Comparison of ENCODE assay signal across 8 cellular contexts in genomic region chr1:109213824-109214693, GRCh38. TPM values are rescaled to one million over a fixed set of nuclear protein-coding genes. Genes with fewer than 3 reads are reported as not detected.
DNase-seq lines count a peak whose midpoint lies in the region; ATAC-seq and TF ChIP-seq lines count a peak whose summit lies in the region.

A gene with protein sequence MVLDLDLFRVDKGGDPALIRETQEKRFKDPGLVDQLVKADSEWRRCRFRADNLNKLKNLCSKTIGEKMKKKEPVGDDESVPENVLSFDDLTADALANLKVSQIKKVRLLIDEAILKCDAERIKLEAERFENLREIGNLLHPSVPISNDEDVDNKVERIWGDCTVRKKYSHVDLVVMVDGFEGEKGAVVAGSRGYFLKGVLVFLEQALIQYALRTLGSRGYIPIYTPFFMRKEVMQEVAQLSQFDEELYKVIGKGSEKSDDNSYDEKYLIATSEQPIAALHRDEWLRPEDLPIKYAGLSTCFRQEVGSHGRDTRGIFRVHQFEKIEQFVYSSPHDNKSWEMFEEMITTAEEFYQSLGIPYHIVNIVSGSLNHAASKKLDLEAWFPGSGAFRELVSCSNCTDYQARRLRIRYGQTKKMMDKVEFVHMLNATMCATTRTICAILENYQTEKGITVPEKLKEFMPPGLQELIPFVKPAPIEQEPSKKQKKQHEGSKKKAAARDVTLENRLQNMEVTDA (plus strand): TSS chr1:109213918. CDS start chr1:109213993, 75 bp downstream.

- peak; percentile 74 for ATAC-seq in GM19328 (IDR thresholded peaks at IDR 0.05; ENCODE audit: unreplicated experiment)
- ATAC-seq in HG03460 (IDR thresholded peaks at IDR 0.05; ENCODE audit: unreplicated experiment): peak; percentile 81

- CTCF ChIA-PET in activated CD4-positive, alpha-beta memory T cell treated with anti-CD3 and anti-CD28 coated beads for 36 hours (lab: Charles Lee): interaction anchor here (0.7 to 6.0 kb wide), 15 partner anchors 8 to 426 kb away, joined by 3 to 68 read pairs (median 4); partner anchors contain the start of genes CELSR2 and CYB561D1

- DNase-seq in NCI-H774 (lab: John Stamatoyannopoulos, UW) (peak; percentile 86), dorsolateral prefrontal cortex (peak; percentile 79 to 93 (median 85)), lower leg skin (ENCODE audit: low spot score in 2 of 2) (peak; percentile 77 to 97)
- DNase-seq in activated CD4-positive, alpha-beta memory T cell treated with anti-CD3 and anti-CD28 coated beads for 36 hours: peak; percentile 92
- peak; percentile 80 to 81 for DNase-seq in stimulated activated CD4-positive, alpha-beta T cell treated with anti-CD3 and anti-CD28 coated beads, Interleukin-4, amount 100 ng/mL, for 48 hours (ENCODE audit: low read depth in 2 of 2)

- H3K4me3 ChIP-seq in dorsolateral prefrontal cortex (peak within 1 kb of the TSS; percentile 58 to 99 (median 92)), lower leg skin (ENCODE audit: low read depth, poor library complexity, severe bottlenecking) (peak within 1 kb of the TSS; percentile 87)

- peaks cover 31% of the 10 kb centered on the region for H3K4me1 Mint-ChIP-seq in activated CD4-positive, alpha-beta memory T cell treated with anti-CD3 and anti-CD28 coated beads for 36 hours (ENCODE audit: low read depth)

- H3K27ac Mint-ChIP-seq in activated CD4-positive, alpha-beta memory T cell treated with anti-CD3 and anti-CD28 coated beads for 36 hours: peak within 1 kb of the TSS; percentile 97

- intact Hi-C loops in activated CD4-positive, alpha-beta memory T cell treated with anti-CD3 and anti-CD28 coated beads for 36 hours (cut with micrococcal nuclease): loop anchor here (1.0 to 2.0 kb wide), 5 partner anchors 13 to 271 kb away; partner anchors contain the start of genes CELSR2 and PSMA5
- intact Hi-C loops in dorsolateral prefrontal cortex (cut with DNase I) (loop anchor here (5.0 to 10.0 kb wide), 5 partner anchors 48 to 281 kb away; partner anchors contain the start of genes ATXN7L2 (in 1 of the 2), CYB561D1 (in 1 of the 2), ELAPOR1 (in 1 of the 2) and SORT1 (in 1 of the 2)), lower leg skin (cut with DNase I; ENCODE audit: low total_unique reads) (no loop called here)

- no peaks in the 10 kb centered on the region for H3K9me3 Mint-ChIP-seq in activated CD4-positive, alpha-beta memory T cell treated with anti-CD3 and anti-CD28 coated beads for 36 hours

- POLR2A ChIA-PET in activated CD4-positive, alpha-beta memory T cell treated with anti-CD3 and anti-CD28 coated beads for 36 hours (lab: Charles Lee): interaction anchor here (0.6 to 3.4 kb wide), 16 partner anchors 8 to 552 kb away, joined by 3 to 18 read pairs (median 4); partner anchors contain the start of genes ELAPOR1, PSMA5, TAF13 and TMEM167B

- no peak for TF ChIP-seq CTCF in C4-2B (conservative IDR thresholded peaks at IDR 0.05)
- TF ChIP-seq CTCF in dorsolateral prefrontal cortex (IDR thresholded peaks at IDR 0.05 in 54 of 56, conservative IDR thresholded peaks at IDR 0.05 in 2 of 56; ENCODE audit: low read depth in 1 of 56, partially characterized antibody in 56 of 56): peak in 11 of 56 donors; percentile 5 to 39 (median 15)
- TF ChIP-seq CTCF in lower leg skin (IDR thresholded peaks at IDR 0.05): no peak

- H3K36me3 Mint-ChIP-seq in activated CD4-positive, alpha-beta memory T cell treated with anti-CD3 and anti-CD28 coated beads for 36 hours: peaks cover 36% of the 10 kb centered on the region

- H3K4me3 Mint-ChIP-seq in activated CD4-positive, alpha-beta memory T cell treated with anti-CD3 and anti-CD28 coated beads for 36 hours: peak within 1 kb of the TSS; percentile 98

- H3K27ac ChIP-seq in C4-2B (peak within 1 kb of the TSS; percentile 80), dorsolateral prefrontal cortex (peak within 1 kb of the TSS; percentile 66 to 98 (median 93))

- no peaks in the 10 kb centered on the region for H3K27me3 Mint-ChIP-seq in activated CD4-positive, alpha-beta memory T cell treated with anti-CD3 and anti-CD28 coated beads for 36 hours

- peak in 1 of 2 donors; percentile 45 for TF ChIP-seq POLR2A in lower leg skin (IDR thresholded peaks at IDR 0.05)

- no peaks in the 10 kb centered on the region for H3K27me3 ChIP-seq in dorsolateral prefrontal cortex

- WGBS in lower leg skin, 2 donors: 0% methylated on average over 47 to 51 of the region's 64 CpGs

RNA-seq across cellular contexts. Expression of the gene that starts here (rescaled TPM):
- total RNA-seq in activated CD4-positive, alpha-beta memory T cell treated with anti-CD3 and anti-CD28 coated beads for 36 hours: 100 to 1,000 TPM; 245 to 251 TPM
- total RNA-seq in dorsolateral prefrontal cortex (100 to 1,000 TPM; 109 to 280 (median 226) TPM), lower leg skin (100 to 1,000 TPM; 154 to 172 (median 165) TPM)

Comparison
In these comparisons a context has a peak if more than half of its experiments do, and no peak if none do; other contexts are left out.
1. Peak in every context shown above with its lines: DNase-seq, ATAC-seq, H3K4me3 ChIP-seq and H3K27ac ChIP-seq.